In the genomic region with DNA sequence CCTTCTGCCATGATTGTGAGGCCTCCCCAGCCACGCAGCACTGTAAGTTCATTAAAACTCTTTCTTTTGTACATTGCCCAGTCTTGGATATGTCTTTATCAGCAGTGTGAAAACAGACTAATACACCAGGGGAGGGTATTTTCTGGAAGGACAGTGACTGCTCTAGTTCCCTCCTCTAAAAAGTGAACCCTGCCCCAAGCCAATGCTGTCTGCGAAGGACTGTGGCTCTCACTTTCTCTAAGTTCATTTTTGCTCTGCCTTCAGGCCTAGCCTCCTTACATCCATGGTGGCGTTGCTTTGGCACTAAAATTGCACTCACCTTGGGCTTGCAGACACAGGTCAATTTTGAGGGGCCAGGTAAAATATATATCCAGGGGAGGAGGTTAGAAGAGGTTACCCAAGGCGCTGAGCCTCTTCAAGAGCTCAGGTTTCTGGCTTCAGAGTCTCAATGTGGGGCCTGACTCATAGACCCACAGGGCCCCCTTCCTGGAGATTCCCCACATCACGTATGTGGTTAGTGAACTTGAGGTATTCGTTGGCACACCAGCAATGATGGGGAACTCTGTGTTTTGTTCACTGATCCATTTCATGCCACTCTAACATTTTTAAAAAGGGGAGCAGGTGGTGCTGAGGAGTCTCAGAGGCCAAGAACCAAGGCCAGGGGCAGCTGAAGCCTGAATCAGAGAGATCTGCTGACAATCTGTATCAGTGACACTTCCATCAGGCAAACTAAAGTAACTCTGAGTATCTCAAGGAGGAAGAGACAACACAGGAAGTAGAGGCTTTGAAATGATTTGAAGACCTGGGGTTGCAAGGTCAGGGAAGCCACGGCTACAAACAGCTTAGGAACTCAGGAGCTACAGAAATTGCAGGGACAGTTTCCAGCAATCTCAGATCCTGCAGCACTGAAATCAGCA, we compare ENCODE assay signal across 10 cellular contexts.
DNase-seq lines count a peak whose midpoint lies in the region; ATAC-seq and TF ChIP-seq lines count a peak whose summit lies in the region.
"Had no signal": no experiment of that assay in that cellular context is flagged by ENCODE, and none has a peak within 500 bp of the region (broad histone marks: within the 10 kb centered on the region; RNA-seq: fewer than 3 reads in every experiment).

No MANE protein-coding gene starts in this region.

- H3K4me1 ChIP-seq in heart right ventricle, result no peaks in the 10 kb centered on the region
- H3K4me1 ChIP-seq: transverse colon had no signal

- ATAC-seq in GM18498 (IDR thresholded peaks at IDR 0.05; ENCODE audit: unreplicated experiment) (peak; percentile 81), HG03565 (IDR thresholded peaks at IDR 0.05; ENCODE audit: unreplicated experiment) (peak; percentile 73), HG02973 (IDR thresholded peaks at IDR 0.05; ENCODE audit: unreplicated experiment) (no peak), heart right ventricle (no peak)
- ATAC-seq: Panc1 had no signal

- peak; percentile 32 for DNase-seq in activated T-cell treated with anti-CD3 and anti-CD28 coated beads for 48 hours (ENCODE audit: low read depth)
- peak; percentile 74 for DNase-seq in stimulated activated CD4-positive, alpha-beta T cell treated with anti-CD3 and anti-CD28 coated beads, Interleukin-1b, Interleukin-23, amount 100 ng/mL, for 48 hours
- DNase-seq in Kasumi-1 (lab: John Stamatoyannopoulos, UW), result no peak
- DNase-seq in NCI-H2227 (lab: John Stamatoyannopoulos, UW; ENCODE audit: unreplicated experiment), result no peak
- no peak for DNase-seq in heart right ventricle
- DNase-seq: transverse colon had no signal

- H3K9me3 ChIP-seq in heart right ventricle, result no peaks in the 10 kb centered on the region
- H3K9me3 ChIP-seq: transverse colon had no signal

- H3K4me3 ChIP-seq in heart right ventricle, result no peak overlapping the region
- H3K4me3 ChIP-seq: transverse colon had no signal

- H3K27me3 ChIP-seq in heart right ventricle, result peaks cover 0 to 36% (median 16%) of the 10 kb centered on the region in 7 donors
- H3K27me3 ChIP-seq: transverse colon had no signal

- TF ChIP-seq CTCF in heart right ventricle (IDR thresholded peaks at IDR 0.05), result no peak

- intact Hi-C loops in heart right ventricle (cut with DNase I), result no loop called here

- 62 to 71% methylated on average over 7 of the region's 7 CpGs for WGBS in heart right ventricle, 2 donors

- H3K27ac ChIP-seq in heart right ventricle, result no peak overlapping the region
- H3K27ac ChIP-seq: transverse colon had no signal

- H3K36me3 ChIP-seq in heart right ventricle, result no peaks in the 10 kb centered on the region
- H3K36me3 ChIP-seq: transverse colon had no signal

Comparison
In these comparisons a context has a peak if more than half of its experiments do, and no peak if none do; other contexts are left out.
1. ATAC-seq: peak in GM18498 (single experiment) and HG03565 (single experiment); none in HG02973 (single experiment) and heart right ventricle (0 of 8).
2. DNase-seq: peak in activated T-cell treated with anti-CD3 and anti-CD28 coated beads for 48 hours (single experiment) and stimulated activated CD4-positive, alpha-beta T cell treated with anti-CD3 and anti-CD28 coated beads, Interleukin-1b, Interleukin-23, amount 100 ng/mL, for 48 hours (single experiment); none in Kasumi-1 (0 of 2), NCI-H2227 (single experiment) and heart right ventricle (0 of 2).